In genomic region chrX:131288738-131289511, GRCh38 we compare ENCODE assay signal across 10 cellular contexts. TPM values are rescaled to one million over a fixed set of nuclear protein-coding genes. Genes with fewer than 3 reads are reported as not detected.
DNase-seq lines count a peak whose midpoint lies in the region; ATAC-seq and TF ChIP-seq lines count a peak whose summit lies in the region.
"Had no signal": no experiment of that assay in that cellular context is flagged by ENCODE, and none has a peak within 500 bp of the region (broad histone marks: within the 10 kb centered on the region; RNA-seq: fewer than 3 reads in every experiment).

TSS of gene IGSF1 (minus strand) at chrX:131289306. CDS start at chrX:131286674, 2,632 bp downstream.

- DNase-seq in NCI-H82 (lab: John Stamatoyannopoulos, UW): peak; percentile 72
- peak; percentile 43 for DNase-seq in Right ventricle myocardium superior
- DNase-seq in ovary: peak; percentile 31 to 43 (median 35)
- DNase-seq in NCI-H2081 treated with DMSO at 0.1 percent for 48 hours (lab: John Stamatoyannopoulos, UW): no peak
- no peak for DNase-seq in CD8-positive, alpha-beta T cell
- no peak for DNase-seq in effector CD8-positive, alpha-beta T cell (lab: John Stamatoyannopoulos, UW)
- DNase-seq: foreskin fibroblast, OCI-M1 had no signal

- peaks cover 2% of the 10 kb centered on the region for H3K4me1 ChIP-seq in ovary (ENCODE audit: insufficient read depth)
- H3K4me1 ChIP-seq in CD8-positive, alpha-beta T cell (ENCODE audit: insufficient read depth, low read length): no peaks in the 10 kb centered on the region

- intact Hi-C loops in Right ventricle myocardium superior (cut with DNase I) (no loop called here), ovary (cut with DNase I) (no loop called here)
- intact Hi-C loops in CD8-positive, alpha-beta T cell (cut with DNase I, micrococcal nuclease): no loop called here

- H3K4me3 ChIP-seq in ovary: peak within 1 kb of the TSS; percentile 18
- no peak within 1 kb of the TSS for H3K4me3 ChIP-seq in CD8-positive, alpha-beta T cell (ENCODE audit: low read depth, low read length)

- TF ChIP-seq CTCF in ovary (IDR thresholded peaks at IDR 0.05): no peak
- TF ChIP-seq CTCF in CD8-positive, alpha-beta T cell (IDR thresholded peaks at IDR 0.05): no peak

- TF ChIP-seq POLR2A in ovary (IDR thresholded peaks at IDR 0.05): no peak

- WGBS in ovary, 3 donors: 18 to 30% (median 24%) methylated on average over 32 of the region's 32 CpGs

- H3K27ac ChIP-seq in ovary: no peak within 1 kb of the TSS
- no peak within 1 kb of the TSS for H3K27ac ChIP-seq in CD8-positive, alpha-beta T cell (ENCODE audit: low read depth, low read length)

- POLR2A ChIA-PET in CD8-positive, alpha-beta T cell (lab: Charles Lee): no interaction called here

- H3K9me3 ChIP-seq in ovary: no peaks in the 10 kb centered on the region
- no peaks in the 10 kb centered on the region for H3K9me3 ChIP-seq in CD8-positive, alpha-beta T cell (ENCODE audit: low read length)

- CTCF ChIA-PET in CD8-positive, alpha-beta T cell (lab: Charles Lee): no interaction called here

- H3K9me3 Mint-ChIP-seq in CD8-positive, alpha-beta T cell: no peaks in the 10 kb centered on the region

- H3K4me1 Mint-ChIP-seq in CD8-positive, alpha-beta T cell (ENCODE audit: low read depth): no peaks in the 10 kb centered on the region

- H3K27me3 Mint-ChIP-seq in CD8-positive, alpha-beta T cell (ENCODE audit: low read depth): peaks cover 7% of the 10 kb centered on the region

- H3K36me3 Mint-ChIP-seq in CD8-positive, alpha-beta T cell: no peaks in the 10 kb centered on the region

- no peak within 1 kb of the TSS for H3K4me3 Mint-ChIP-seq in CD8-positive, alpha-beta T cell

- H3K27ac Mint-ChIP-seq in CD8-positive, alpha-beta T cell: no peak within 1 kb of the TSS

- no peaks in the 10 kb centered on the region for H3K27me3 ChIP-seq in ovary
- H3K27me3 ChIP-seq in CD8-positive, alpha-beta T cell (ENCODE audit: insufficient read depth, low read length): no peaks in the 10 kb centered on the region

- no peak for TF ChIP-seq EP300 in ovary (IDR thresholded peaks at IDR 0.05)

- peak; percentile 71 for ATAC-seq in GM18502 (IDR thresholded peaks at IDR 0.05; ENCODE audit: poor library complexity, unreplicated experiment)
- peak; percentile 74 for ATAC-seq in Right ventricle myocardium superior (ENCODE audit: poor library complexity)
- ATAC-seq in GM19452 (IDR thresholded peaks at IDR 0.05; ENCODE audit: unreplicated experiment): no peak
- ATAC-seq in CD8-positive, alpha-beta T cell: no peak

- H3K36me3 ChIP-seq in ovary: no peaks in the 10 kb centered on the region
- no peaks in the 10 kb centered on the region for H3K36me3 ChIP-seq in CD8-positive, alpha-beta T cell (ENCODE audit: insufficient read depth, low read length)

RNA-seq across cellular contexts. Expression of gene IGSF1, which starts in this region (rescaled TPM):
- total RNA-seq in Right ventricle myocardium superior (4.3 TPM), ovary (1 to 10 TPM in 2 of 7 donors, under 1 TPM in 5; 0.23 to 2.4 (median 0.57) TPM)
- 1 to 10 TPM in 1 of 2 donors, under 1 TPM in 1; 0.23 to 3.5 TPM for polyA plus RNA-seq in ovary
- not detected for total RNA-seq in CD8-positive, alpha-beta T cell

Comparison
In these comparisons a context has a peak if more than half of its experiments do, and no peak if none do; other contexts are left out.
1. ATAC-seq: peak in GM18502 (single experiment) and Right ventricle myocardium superior (single experiment); none in GM19452 (single experiment) and CD8-positive, alpha-beta T cell (single experiment).
2. DNase-seq: peak in NCI-H82 (single experiment), Right ventricle myocardium superior (single experiment) and ovary (5 of 5); none in NCI-H2081 treated with DMSO at 0.1 percent for 48 hours (single experiment), CD8-positive, alpha-beta T cell (0 of 7) and effector CD8-positive, alpha-beta T cell (single experiment).